8 cellular contexts compared by ENCODE assay signal in the genomic region with DNA sequence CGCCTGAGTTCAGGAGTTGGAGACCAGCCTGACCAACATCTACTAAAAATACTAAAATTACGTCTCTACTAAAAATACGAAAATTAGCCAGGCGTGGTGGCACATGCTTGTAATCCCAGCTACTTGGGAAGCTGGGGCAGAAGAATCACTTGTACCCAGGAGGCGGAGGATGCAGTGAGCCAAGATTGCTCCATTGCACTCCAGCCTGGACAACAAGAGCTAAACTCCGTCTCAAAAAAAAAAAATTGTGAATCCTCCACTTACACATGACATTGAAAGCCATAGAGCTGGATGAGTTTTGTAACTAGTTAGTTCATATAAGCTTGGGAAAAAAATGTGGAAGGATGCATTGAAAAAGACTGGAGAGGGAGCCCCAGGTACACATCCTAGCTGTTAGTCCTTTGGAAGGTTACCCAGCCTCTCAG. TPM values are rescaled to one million over a fixed set of nuclear protein-coding genes. Genes with fewer than 3 reads are reported as not detected.
DNase-seq lines count a peak whose midpoint lies in the region; ATAC-seq and TF ChIP-seq lines count a peak whose summit lies in the region.

No MANE protein-coding gene starts in this region.

- CTCF ChIA-PET in AG04450 (lab: Charles Lee), result interaction anchor here (0.8 to 3.3 kb wide), 11 partner anchors 11 to 474 kb away, joined by 3 to 21 read pairs (median 5); a partner anchor contains a TSS

- no peak for DNase-seq in AG04450 (ENCODE audit: low read depth, low spot score)
- DNase-seq in colonic mucosa, result no peak
- no peak for DNase-seq in naive thymus-derived CD8-positive, alpha-beta T cell
- DNase-seq in NCI-H1105 treated with DMSO at 0.1 percent for 48 hours (lab: John Stamatoyannopoulos, UW), result no peak
- no peak for DNase-seq in NOMO-1 (lab: John Stamatoyannopoulos, UW; ENCODE audit: unreplicated experiment in 2 of 2)
- DNase-seq in germinal center (ENCODE audit: low spot score), result no peak
- no peak for DNase-seq in stimulated activated CD4-positive, alpha-beta T cell treated with anti-CD3 and anti-CD28 coated beads, Interleukin-2, amount 100 ng/mL, for 24 hours

- peaks cover 5% of the 10 kb centered on the region for H3K4me1 ChIP-seq in colonic mucosa

- peaks cover 0 to 33% (median 8%) of the 10 kb centered on the region in 3 donors for H3K36me3 Mint-ChIP-seq in naive thymus-derived CD8-positive, alpha-beta T cell

- H3K27me3 ChIP-seq in AG04450 (ENCODE audit: control insufficient read depth, insufficient read depth, low read length) (peaks cover 5% of the 10 kb centered on the region), colonic mucosa (no peaks in the 10 kb centered on the region)

- H3K36me3 ChIP-seq in KOPT-K1 (ENCODE audit: insufficient read depth, low read length) (peaks cover 25% of the 10 kb centered on the region), colonic mucosa (no peaks in the 10 kb centered on the region)

- POLR2A ChIA-PET in AG04450 (lab: Yijun Ruan, JAX), result interaction anchor here (0.6 to 2.6 kb wide), 10 partner anchors 12 to 602 kb away, joined by 3 to 49 read pairs (median 4); a partner anchor contains a TSS
- POLR2A ChIA-PET in naive thymus-derived CD8-positive, alpha-beta T cell (lab: Charles Lee), result interaction anchor here (0.5 to 5.2 kb wide), 21 partner anchors 11 to 1156 kb away, joined by 3 to 56 read pairs (median 4); a partner anchor contains a TSS

- H3K4me3 ChIP-seq in AG04450 (ENCODE audit: low read depth, low read length) (peak overlapping the region; percentile 92), colonic mucosa (peak overlapping the region; percentile 61)

- intact Hi-C loops in colonic mucosa (cut with DNase I), result loop anchor here (5.0 kb wide), 1 partner anchor 37 kb away; a partner anchor contains a TSS

- H3K27ac ChIP-seq in AG04450 (ENCODE audit: low read depth, low read length), result peak overlapping the region; percentile 87
- peak overlapping the region; percentile 87 for H3K27ac ChIP-seq in KOPT-K1 (ENCODE audit: low read depth, low read length, poor library complexity, severe bottlenecking)
- H3K27ac ChIP-seq in colonic mucosa, result peak overlapping the region; percentile 68

- H3K9me3 Mint-ChIP-seq in naive thymus-derived CD8-positive, alpha-beta T cell, result no peaks in the 10 kb centered on the region

- no peak for ATAC-seq in naive thymus-derived CD8-positive, alpha-beta T cell

- H3K27ac Mint-ChIP-seq in naive thymus-derived CD8-positive, alpha-beta T cell, result peak overlapping the region; percentile 91 to 100 (median 96)

- peak overlapping the region; percentile 40 to 87 for H3K9ac ChIP-seq in colonic mucosa (ENCODE audit: low read depth in 2 of 2, low read length in 2 of 2)

- H3K4me1 Mint-ChIP-seq in naive thymus-derived CD8-positive, alpha-beta T cell, result peaks cover 19 to 31% (median 30%) of the 10 kb centered on the region in 4 donors

- TF ChIP-seq CTCF in AG04450 (IDR thresholded peaks at IDR 0.05; ENCODE audit: low read depth, low read length) (no peak), colonic mucosa (IDR thresholded peaks at IDR 0.05) (no peak)

- H3K27me3 Mint-ChIP-seq in naive thymus-derived CD8-positive, alpha-beta T cell, result peaks cover 0 to 12% (median 10%) of the 10 kb centered on the region in 5 donors

- no peaks in the 10 kb centered on the region for H3K9me3 ChIP-seq in AG04450 (ENCODE audit: control insufficient read depth, insufficient read depth, low read length)
- no peaks in the 10 kb centered on the region for H3K9me3 ChIP-seq in KOPT-K1 (ENCODE audit: insufficient read depth, low read length, poor library complexity, severe bottlenecking)
- H3K9me3 ChIP-seq in colonic mucosa, result no peaks in the 10 kb centered on the region

- H3K4me3 Mint-ChIP-seq in naive thymus-derived CD8-positive, alpha-beta T cell, result peak overlapping the region; percentile 94 to 100 (median 99)

RNA-seq across cellular contexts. Expression of a gene that starts 0.5 kb away (rescaled TPM):
- polyA plus RNA-seq in AG04450 (2011; rRNA removed), result 287 and 328 TPM in 2 replicates
- 184 and 269 TPM in 2 replicates for polyA minus RNA-seq in AG04450 (2011; rRNA and poly(A)+ RNA removed)
- total RNA-seq in colonic mucosa, result 100 to 1,000 TPM; 126 to 184 TPM
- total RNA-seq in naive thymus-derived CD8-positive, alpha-beta T cell, result 10 to 100 TPM; 73.8 to 80.7 TPM
- polyA plus RNA-seq in naive thymus-derived CD8-positive, alpha-beta T cell, result 100 to 1,000 TPM; 137 to 139 (median 137) TPM

RNA-seq across cellular contexts. Expression of a gene that starts 13.9 kb away (rescaled TPM):
- 0.15 and 0.27 TPM in 2 replicates for polyA plus RNA-seq in AG04450 (2011; rRNA removed)
- 0.17 TPM in 1 of 2 replicates, not detected in the other for polyA minus RNA-seq in AG04450 (2011; rRNA and poly(A)+ RNA removed)
- total RNA-seq in colonic mucosa, result under 1 TPM; 0.37 to 0.45 TPM
- total RNA-seq in naive thymus-derived CD8-positive, alpha-beta T cell, result not detected
- polyA plus RNA-seq in naive thymus-derived CD8-positive, alpha-beta T cell, result not detected

RNA-seq across cellular contexts. Expression of a gene that starts 14.6 kb away (rescaled TPM):
- polyA plus RNA-seq in AG04450 (2011; rRNA removed), result 2.5 and 3.6 TPM in 2 replicates
- polyA minus RNA-seq in AG04450 (2011; rRNA and poly(A)+ RNA removed), result 5.0 and 8.6 TPM in 2 replicates
- total RNA-seq in colonic mucosa, result under 1 TPM; 0.61 to 0.99 TPM
- total RNA-seq in naive thymus-derived CD8-positive, alpha-beta T cell, result 1 to 10 TPM; 1.8 to 2.6 TPM
- under 1 TPM in 2 of 3 donors, not detected in 1; 0.02 to 0.16 TPM for polyA plus RNA-seq in naive thymus-derived CD8-positive, alpha-beta T cell

RNA-seq across cellular contexts. Expression of a gene that starts 29.0 kb away (rescaled TPM):
- 5.0 and 7.9 TPM in 2 replicates for polyA plus RNA-seq in AG04450 (2011; rRNA removed)
- polyA minus RNA-seq in AG04450 (2011; rRNA and poly(A)+ RNA removed), result 4.0 and 5.4 TPM in 2 replicates
- total RNA-seq in colonic mucosa, result 10 to 100 TPM; 31.4 to 35.4 TPM
- total RNA-seq in naive thymus-derived CD8-positive, alpha-beta T cell, result 10 to 100 TPM; 39.6 to 45.0 TPM
- 10 to 100 TPM; 12.6 to 15.5 (median 15.4) TPM for polyA plus RNA-seq in naive thymus-derived CD8-positive, alpha-beta T cell

RNA-seq across cellular contexts. Expression of a gene that starts 38.3 kb away (rescaled TPM):
- 0.10 and 0.30 TPM in 2 replicates for polyA plus RNA-seq in AG04450 (2011; rRNA removed)
- 0.32 and 0.43 TPM in 2 replicates for polyA minus RNA-seq in AG04450 (2011; rRNA and poly(A)+ RNA removed)
- 1 to 10 TPM; 3.2 to 8.4 TPM for total RNA-seq in colonic mucosa
- total RNA-seq in naive thymus-derived CD8-positive, alpha-beta T cell, result 10 to 100 TPM; 23.5 to 24.5 TPM
- polyA plus RNA-seq in naive thymus-derived CD8-positive, alpha-beta T cell, result 1 to 10 TPM in 2 of 3 donors, under 1 TPM in 1; 0.76 to 6.6 (median 2.9) TPM
